Comparison of ENCODE assay signal across 31 cellular contexts in the genomic region with DNA sequence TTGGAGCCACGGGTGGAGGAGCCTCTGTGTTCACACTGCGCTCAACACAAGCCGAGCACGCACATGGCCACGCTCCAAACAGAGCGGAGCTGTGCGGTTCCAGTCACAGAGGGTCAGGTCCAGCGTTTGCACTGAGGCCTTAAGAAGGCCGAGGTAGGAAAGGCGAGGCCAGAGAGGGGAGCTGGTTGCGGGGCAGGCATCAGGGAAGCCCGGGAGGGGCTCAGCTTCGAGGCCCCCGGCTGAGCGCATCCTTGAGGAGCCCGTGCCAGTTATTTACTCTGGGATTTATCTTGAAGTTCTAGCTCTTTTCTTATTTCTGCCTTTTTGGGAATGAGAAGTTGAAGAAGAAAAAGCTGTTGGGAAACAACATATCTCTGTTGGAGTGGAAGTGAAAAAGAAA.
"Had no signal": no experiment of that assay in that cellular context is flagged by ENCODE, and none has a peak within 500 bp of the region (broad histone marks: within the 10 kb centered on the region; RNA-seq: fewer than 3 reads in every experiment).

No MANE protein-coding gene starts in this region.

- H3K9me3 Mint-ChIP-seq: activated CD4-positive, alpha-beta T cell treated with anti-CD3 and anti-CD28 coated beads, Interleukin-2, amount 10 ng/mL, durations not matched to agents 24 days and 14 days; activated naive CD4-positive, alpha-beta T cell treated with anti-CD3 and anti-CD28 coated beads for 36 hours; activated naive CD4-positive, alpha-beta T cell treated with anti-CD3 and anti-CD28 coated beads, Interleukin-2, amount 50 U/mL, for 24 hours; activated naive CD8-positive, alpha-beta T cell treated with anti-CD3 and anti-CD28 coated beads for 36 hours; activated T-helper 1 cell treated with anti-CD3 and anti-CD28 coated beads, Interleukin-12 subunit alpha, Interleukin-12 subunit beta, Interleukin-2, Interleukin-4 antibody, amounts not matched to agents 30 ng/mL and 10 ng/mL and 1 ng/mL, durations not matched to agents 14 hours and 24 hours and 36 hours had no signal

- H3K36me3 ChIP-seq: adrenal gland, ascending aorta, brain microvascular endothelial cell, esophagus squamous epithelium, gastroesophageal sphincter, heart right ventricle had no signal

- DNase-seq: activated CD4-positive, alpha-beta memory T cell treated with anti-CD3 and anti-CD28 coated beads for 36 hours; activated CD4-positive, alpha-beta T cell treated with anti-CD3 and anti-CD28 coated beads for 36 hours; activated CD4-positive, alpha-beta T cell treated with anti-CD3 and anti-CD28 coated beads, Interleukin-2, amount 10 ng/mL, durations not matched to agents 24 days and 14 days; activated CD4-positive, CD25-positive, alpha-beta regulatory T cell; activated CD4-positive, CD25-positive, alpha-beta regulatory T cell treated with anti-CD3 and anti-CD28 coated beads, Interleukin-2, amount 50 U/mL, for 72 hours; activated CD8-positive, alpha-beta memory T cell treated with anti-CD3 and anti-CD28 coated beads, Interleukin-2, amount 10 ng/mL, durations not matched to agents 7 days and 5 days; activated CD8-positive, alpha-beta memory T cell treated with anti-CD3 and anti-CD28 coated beads, Interleukin-2, amount 50 U/mL, for 4 hours; activated CD8-positive, alpha-beta T cell treated with anti-CD3 and anti-CD28 coated beads, Interleukin-2, amount 10 ng/mL, durations not matched to agents 7 days and 5 days; activated effector memory CD4-positive, alpha-beta T cell treated with anti-CD3 and anti-CD28 coated beads, Interleukin-2, amount 50 U/mL, for 16 hours; activated naive CD4-positive, alpha-beta T cell treated with anti-CD3 and anti-CD28 coated beads for 36 hours; activated naive CD8-positive, alpha-beta T cell treated with anti-CD3 and anti-CD28 coated beads for 36 hours; activated naive CD8-positive, alpha-beta T cell treated with anti-CD3 and anti-CD28 coated beads, Interleukin-2, amount 50 U/mL, for 24 hours; activated T-cell treated with anti-CD3 and anti-CD28 coated beads, Interleukin-2, amount 50 U/mL, for 1 hour; activated T-cell treated with anti-CD3 and anti-CD28 coated beads, Interleukin-2, amount 50 U/mL, for 48 hours; adrenal gland; amygdala; brain microvascular endothelial cell; dorsolateral prefrontal cortex; effector memory CD4-positive, alpha-beta T cell; erythroblast; esophagus squamous epithelium; heart right ventricle; T-helper 2 cell had no signal

- H3K4me1 Mint-ChIP-seq: activated CD4-positive, alpha-beta T cell treated with anti-CD3 and anti-CD28 coated beads for 36 hours; activated CD4-positive, alpha-beta T cell treated with anti-CD3 and anti-CD28 coated beads, Interleukin-2, amount 10 ng/mL, durations not matched to agents 24 days and 14 days; activated CD8-positive, alpha-beta memory T cell treated with anti-CD3 and anti-CD28 coated beads, Interleukin-2, amount 10 ng/mL, durations not matched to agents 7 days and 5 days; activated naive CD4-positive, alpha-beta T cell treated with anti-CD3 and anti-CD28 coated beads, Interleukin-2, amount 50 U/mL, for 24 hours; activated naive CD8-positive, alpha-beta T cell treated with anti-CD3 and anti-CD28 coated beads for 36 hours; activated naive CD8-positive, alpha-beta T cell treated with anti-CD3 and anti-CD28 coated beads, Interleukin-2, amount 50 U/mL, for 24 hours; central memory CD8-positive, alpha-beta T cell had no signal

- H3K27me3 ChIP-seq: adrenal gland, ascending aorta, brain microvascular endothelial cell had no signal

- H3K36me3 Mint-ChIP-seq: activated CD4-positive, alpha-beta memory T cell treated with anti-CD3 and anti-CD28 coated beads for 36 hours; activated CD8-positive, alpha-beta memory T cell treated with anti-CD3 and anti-CD28 coated beads, Interleukin-2, amount 10 ng/mL, durations not matched to agents 7 days and 5 days; activated naive CD4-positive, alpha-beta T cell treated with anti-CD3 and anti-CD28 coated beads, Interleukin-2, amount 50 U/mL, for 24 hours; activated naive CD8-positive, alpha-beta T cell treated with anti-CD3 and anti-CD28 coated beads for 36 hours had no signal

- H3K27ac ChIP-seq: adrenal gland, ascending aorta, brain microvascular endothelial cell, coronary artery, dorsolateral prefrontal cortex, esophagus squamous epithelium, gastroesophageal sphincter, heart right ventricle had no signal

- H3K4me3 Mint-ChIP-seq: activated CD4-positive, alpha-beta memory T cell treated with anti-CD3 and anti-CD28 coated beads for 36 hours; activated CD4-positive, alpha-beta T cell treated with anti-CD3 and anti-CD28 coated beads for 36 hours; activated CD4-positive, alpha-beta T cell treated with anti-CD3 and anti-CD28 coated beads, Interleukin-2, amount 10 ng/mL, durations not matched to agents 24 days and 14 days; activated CD8-positive, alpha-beta memory T cell treated with anti-CD3 and anti-CD28 coated beads, Interleukin-2, amount 10 ng/mL, durations not matched to agents 7 days and 5 days; activated CD8-positive, alpha-beta T cell treated with anti-CD3 and anti-CD28 coated beads, Interleukin-2, amount 10 ng/mL, durations not matched to agents 7 days and 5 days; activated naive CD4-positive, alpha-beta T cell treated with anti-CD3 and anti-CD28 coated beads for 36 hours; activated naive CD4-positive, alpha-beta T cell treated with anti-CD3 and anti-CD28 coated beads, Interleukin-2, amount 50 U/mL, for 24 hours; activated naive CD8-positive, alpha-beta T cell treated with anti-CD3 and anti-CD28 coated beads for 36 hours; activated naive CD8-positive, alpha-beta T cell treated with anti-CD3 and anti-CD28 coated beads, Interleukin-2, amount 50 U/mL, for 24 hours; activated T-helper 1 cell treated with anti-CD3 and anti-CD28 coated beads, Interleukin-12 subunit alpha, Interleukin-12 subunit beta, Interleukin-2, Interleukin-4 antibody, amounts not matched to agents 30 ng/mL and 10 ng/mL and 1 ng/mL, durations not matched to agents 14 hours and 24 hours and 36 hours; central memory CD8-positive, alpha-beta T cell; dendritic cell treated with granulocyte-macrophage colony-stimulating factor and Interleukin-4, amounts not matched to agents 40 ng/mL and 50 ng/mL, for 4 days had no signal

- H3K9me3 ChIP-seq: adrenal gland, ascending aorta, esophagus squamous epithelium, gastroesophageal sphincter, heart right ventricle had no signal

- H3K4me3 ChIP-seq: adrenal gland, ascending aorta, coronary artery, esophagus squamous epithelium, gastroesophageal sphincter, heart right ventricle had no signal

- H3K4me1 ChIP-seq: adrenal gland, ascending aorta, gastroesophageal sphincter, heart right ventricle had no signal

- H3K27ac Mint-ChIP-seq: activated CD4-positive, alpha-beta memory T cell treated with anti-CD3 and anti-CD28 coated beads for 36 hours; activated CD4-positive, alpha-beta T cell treated with anti-CD3 and anti-CD28 coated beads for 36 hours; activated CD4-positive, alpha-beta T cell treated with anti-CD3 and anti-CD28 coated beads, Interleukin-2, amount 10 ng/mL, durations not matched to agents 24 days and 14 days; activated CD8-positive, alpha-beta memory T cell treated with anti-CD3 and anti-CD28 coated beads, Interleukin-2, amount 10 ng/mL, durations not matched to agents 7 days and 5 days; activated CD8-positive, alpha-beta T cell treated with anti-CD3 and anti-CD28 coated beads, Interleukin-2, amount 10 ng/mL, durations not matched to agents 7 days and 5 days; activated naive CD4-positive, alpha-beta T cell treated with anti-CD3 and anti-CD28 coated beads for 36 hours; activated naive CD4-positive, alpha-beta T cell treated with anti-CD3 and anti-CD28 coated beads, Interleukin-2, amount 50 U/mL, for 24 hours; activated naive CD8-positive, alpha-beta T cell treated with anti-CD3 and anti-CD28 coated beads for 36 hours; activated naive CD8-positive, alpha-beta T cell treated with anti-CD3 and anti-CD28 coated beads, Interleukin-2, amount 50 U/mL, for 24 hours; activated T-helper 1 cell treated with anti-CD3 and anti-CD28 coated beads, Interleukin-12 subunit alpha, Interleukin-12 subunit beta, Interleukin-2, Interleukin-4 antibody, amounts not matched to agents 30 ng/mL and 10 ng/mL and 1 ng/mL, durations not matched to agents 14 hours and 24 hours and 36 hours; activated T-helper 2 cell treated with anti-CD3 and anti-CD28 coated beads, Interferon-gamma antibody, Interleukin-2, Interleukin-4, amounts not matched to agents 10 μg/mL and 5 μg/mL and 100 μg/mL, durations not matched to agents 14 hours and 24 hours and 36 hours; dendritic cell treated with granulocyte-macrophage colony-stimulating factor and Interleukin-4, amounts not matched to agents 40 ng/mL and 50 ng/mL, for 4 days had no signal

- H3K27me3 Mint-ChIP-seq: activated CD4-positive, alpha-beta memory T cell treated with anti-CD3 and anti-CD28 coated beads for 36 hours; activated CD4-positive, alpha-beta T cell treated with anti-CD3 and anti-CD28 coated beads for 36 hours; activated CD4-positive, alpha-beta T cell treated with anti-CD3 and anti-CD28 coated beads, Interleukin-2, amount 10 ng/mL, durations not matched to agents 24 days and 14 days; activated CD8-positive, alpha-beta memory T cell treated with anti-CD3 and anti-CD28 coated beads, Interleukin-2, amount 10 ng/mL, durations not matched to agents 7 days and 5 days; activated naive CD4-positive, alpha-beta T cell treated with anti-CD3 and anti-CD28 coated beads, Interleukin-2, amount 50 U/mL, for 24 hours; activated naive CD8-positive, alpha-beta T cell treated with anti-CD3 and anti-CD28 coated beads for 36 hours; activated naive CD8-positive, alpha-beta T cell treated with anti-CD3 and anti-CD28 coated beads, Interleukin-2, amount 50 U/mL, for 24 hours; central memory CD8-positive, alpha-beta T cell; dendritic cell treated with granulocyte-macrophage colony-stimulating factor and Interleukin-4, amounts not matched to agents 40 ng/mL and 50 ng/mL, for 4 days had no signal
